ENCODE assay signal across 11 cellular contexts in the genomic region with DNA sequence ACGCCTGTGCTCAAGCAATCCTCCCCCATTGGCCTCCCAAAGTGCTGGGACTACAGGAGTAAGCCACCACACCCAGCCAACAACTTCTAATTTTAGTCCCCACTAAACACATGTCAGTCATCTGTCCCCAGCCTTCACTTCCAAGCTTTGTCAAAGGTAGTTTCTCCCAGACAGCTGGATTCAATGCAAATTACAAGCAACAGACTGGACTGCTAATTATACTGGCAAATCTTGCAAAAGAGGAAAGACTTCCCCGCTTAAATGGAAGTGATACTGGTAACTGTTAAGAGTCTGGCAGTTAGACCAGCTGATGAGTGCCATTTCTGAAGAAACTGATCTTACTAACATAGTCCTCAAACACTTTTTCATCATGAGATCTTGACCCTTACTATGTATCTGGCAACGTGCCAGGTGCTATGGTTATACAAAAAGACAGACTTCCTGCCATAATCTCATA.
DNase-seq lines count a peak whose midpoint lies in the region; ATAC-seq and TF ChIP-seq lines count a peak whose summit lies in the region.
"Had no signal": no experiment of that assay in that cellular context is flagged by ENCODE, and none has a peak within 500 bp of the region (broad histone marks: within the 10 kb centered on the region; RNA-seq: fewer than 3 reads in every experiment).

No MANE protein-coding gene starts in this region.

- no peaks in the 10 kb centered on the region for H3K9me3 ChIP-seq in OCI-LY3 (ENCODE audit: insufficient read depth, low read length)
- H3K9me3 ChIP-seq: thoracic aorta had no signal

- DNase-seq in memory B cell (ENCODE audit: low spot score in 2 of 2) (peak in 1 of 2 donors; percentile 42), hippocampal formation (lab: John Stamatoyannopoulos, UW) (no peak), cortex of kidney (lab: John Stamatoyannopoulos, UW) (no peak)
- DNase-seq: activated effector memory CD4-positive, alpha-beta T cell treated with Interleukin-2 at 50 U/mL for 16 hours had no signal

- TF ChIP-seq CTCF in OCI-LY3 (IDR thresholded peaks at IDR 0.05; ENCODE audit: low read depth, low read length), result no peak

- peak overlapping the region; percentile 49; the same call in 1 of the 2 replicates for H3K9ac ChIP-seq in OCI-LY3 (ENCODE audit: low read length)

- peak overlapping the region; percentile 55 for H3K4me3 Mint-ChIP-seq in memory B cell
- H3K4me3 Mint-ChIP-seq: nephron had no signal

- peaks cover 54% of the 10 kb centered on the region for H3K4me1 ChIP-seq in OCI-LY3 (ENCODE audit: low read length)

- H3K9me3 Mint-ChIP-seq in memory B cell, result no peaks in the 10 kb centered on the region
- H3K9me3 Mint-ChIP-seq: nephron had no signal

- no peaks in the 10 kb centered on the region for H4K20me1 ChIP-seq in OCI-LY3 (ENCODE audit: insufficient read depth, low read length)

- H3K4me1 Mint-ChIP-seq in memory B cell, result peaks cover 37% of the 10 kb centered on the region

- ATAC-seq in GM19043 (IDR thresholded peaks at IDR 0.05; ENCODE audit: low read depth, unreplicated experiment) (peak; percentile 42), HG02870 (IDR thresholded peaks at IDR 0.05; ENCODE audit: unreplicated experiment) (peak; percentile 60), memory B cell (ENCODE audit: low read depth) (peak; percentile 65), HG02885 (IDR thresholded peaks at IDR 0.05; ENCODE audit: poor library complexity, unreplicated experiment) (no peak), HG02642 (IDR thresholded peaks at IDR 0.05; ENCODE audit: poor library complexity, unreplicated experiment) (no peak)

- H3K4me3 ChIP-seq in OCI-LY3 (ENCODE audit: low read length), result peak overlapping the region; percentile 20; the same call in 1 of the 2 replicates
- H3K4me3 ChIP-seq: thoracic aorta had no signal

- no peak overlapping the region for H2AFZ ChIP-seq in OCI-LY3 (ENCODE audit: low read depth, low read length)

- H3K27me3 Mint-ChIP-seq in memory B cell, result no peaks in the 10 kb centered on the region

- peaks cover 33% of the 10 kb centered on the region for H3K36me3 ChIP-seq in OCI-LY3 (replicated peaks; ENCODE audit: low read depth, low read length)
- H3K36me3 ChIP-seq: thoracic aorta had no signal

- peak overlapping the region; percentile 63 for H3K4me2 ChIP-seq in OCI-LY3 (ENCODE audit: low read length)

- H3K79me2 ChIP-seq in OCI-LY3 (ENCODE audit: low read length), result no peaks in the 10 kb centered on the region; the same call in 1 of the 2 replicates

- H3K27ac ChIP-seq in OCI-LY3 (ENCODE audit: low read length), result peak overlapping the region; percentile 90
- H3K27ac ChIP-seq: thoracic aorta had no signal

- no peaks in the 10 kb centered on the region for H3K27me3 ChIP-seq in OCI-LY3 (ENCODE audit: low read depth, low read length)

- H3K27ac Mint-ChIP-seq in memory B cell, result peak overlapping the region; percentile 92

- peaks cover 8% of the 10 kb centered on the region for H3K36me3 Mint-ChIP-seq in memory B cell

Comparison
In these comparisons a context has a peak if more than half of its experiments do, and no peak if none do; other contexts are left out.
1. ATAC-seq: peak in GM19043 (single experiment), HG02870 (single experiment) and memory B cell (single experiment); none in HG02885 (single experiment) and HG02642 (single experiment).